5 cellular contexts compared by ENCODE assay signal in genomic region chr18:10597695-10598094, GRCh38.
DNase-seq lines count a peak whose midpoint lies in the region; ATAC-seq, FAIRE-seq and TF ChIP-seq lines count a peak whose summit lies in the region.
"Not testable (repeated sequence)": the region's sequence is repeated elsewhere in the genome, so short reads cannot be mapped to it uniquely, and the experiment has no call there.

No MANE protein-coding gene starts in this region.

- not testable (repeated sequence) for H3K9me3 ChIP-seq in PC-3 (ENCODE audit: low read length); K562 (replicated peaks; ENCODE audit: control insufficient read depth, insufficient read depth, low read depth, low read length); osteoblast (ENCODE audit: low read depth, low read length)

- POLR2A ChIA-PET in PC-3 (lab: Charles Lee; ENCODE audit: unreplicated experiment); K562 (lab: Yijun Ruan, JAX): not testable (repeated sequence)

- TF ChIP-seq RAD21 in K562 (CRISPR knock-in tag; conservative IDR thresholded peaks at IDR 0.05 in 1 of 2, IDR thresholded peaks at IDR 0.05 in 1 of 2), result not testable (repeated sequence)

- FAIRE-seq in K562 (lab: Jason Lieb, UNC), result not testable (repeated sequence)

- not testable (repeated sequence) for TF ChIP-seq EP300 in K562 (IDR thresholded peaks at IDR 0.05; ENCODE audit: low read length)

- H3K27me3 ChIP-seq in PC-3 (ENCODE audit: low read length); K562 (ENCODE audit: control insufficient read depth in 2 of 2, insufficient read depth in 2 of 2, low read length in 2 of 2); osteoblast (ENCODE audit: insufficient read depth, low read length): not testable (repeated sequence)

- not testable (repeated sequence) for H3K79me2 ChIP-seq in PC-3 (ENCODE audit: low read length); K562 (ENCODE audit: control insufficient read depth, insufficient read depth, low read length); osteoblast (ENCODE audit: insufficient read depth, low read length)

- intact Hi-C loops in PC-3 (cut with micrococcal nuclease), result loop anchor here (5.0 to 10.0 kb wide), 2 partner anchors 35 to 157 kb away; no protein-coding TSS in a partner anchor
- intact Hi-C loops in K562 (cut with micrococcal nuclease), result not testable (repeated sequence)

- CTCF ChIA-PET in PC-3 (lab: Charles Lee) (interaction anchor here (0.7 kb wide), 1 partner anchor 610 kb away, joined by 8 read pairs; no protein-coding TSS in a partner anchor), K562 (lab: Yijun Ruan, JAX; ENCODE audit: low intra/inter-chr PET ratio) (interaction anchor here (0.6 kb wide), 1 partner anchor 92 kb away, joined by 3 read pairs; no protein-coding TSS in a partner anchor)

- H2AFZ ChIP-seq in PC-3 (ENCODE audit: low read length); K562 (ENCODE audit: low read depth, low read length); osteoblast (ENCODE audit: low read length): not testable (repeated sequence)

- DNase-seq in LNCaP clone FGC (ENCODE audit: low read depth) (peak; percentile 53), PC-3 (peak; percentile 43), osteoblast (ENCODE audit: insufficient read length, low spot score, missing footprints) (peak; percentile 30)
- DNase-seq in K562 (ENCODE audit: extremely low read depth in 1 of 4, low spot score in 3 of 4), result not testable (repeated sequence)

- H3K36me3 ChIP-seq in PC-3 (ENCODE audit: low read depth, low read length); K562 (ENCODE audit: control insufficient read depth, insufficient read depth, low read length); osteoblast (ENCODE audit: insufficient read depth, low read length): not testable (repeated sequence)

- not testable (repeated sequence) for H3K9ac ChIP-seq in PC-3 (ENCODE audit: low read length); K562 (ENCODE audit: insufficient read depth in 1 of 2, low read depth in 2 of 2, low read length in 2 of 2)

- not testable (repeated sequence) for H3K9me1 ChIP-seq in K562 (ENCODE audit: control insufficient read depth, insufficient read depth, low read length)

- not testable (repeated sequence) for H4K20me1 ChIP-seq in PC-3 (ENCODE audit: low read length); K562 (replicated peaks; ENCODE audit: control insufficient read depth, insufficient read depth, low read length); osteoblast (ENCODE audit: insufficient read depth, low read length)

- not testable (repeated sequence) for TF ChIP-seq CTCF in C4-2B (conservative IDR thresholded peaks at IDR 0.05); LNCaP clone FGC (IDR thresholded peaks at IDR 0.05; ENCODE audit: control insufficient read depth, extremely low read depth, insufficient read depth); PC-3 (conservative IDR thresholded peaks at IDR 0.05; ENCODE audit: low read depth, low read length); K562 (IDR thresholded peaks at IDR 0.05 in 2 of 3, conservative IDR thresholded peaks at IDR 0.05 in 1 of 3; ENCODE audit: insufficient read depth in 2 of 3, low read depth in 1 of 3, low read length in 3 of 3); osteoblast (IDR thresholded peaks at IDR 0.05; ENCODE audit: extremely low read depth, low read depth, low read length)

- not testable (repeated sequence) for H3F3A ChIP-seq in PC-3 (ENCODE audit: low read length, unreplicated experiment)

- H3K4me2 ChIP-seq in PC-3 (ENCODE audit: low read length); K562 (ENCODE audit: insufficient read depth, low read length); osteoblast (ENCODE audit: insufficient read depth, low read length): not testable (repeated sequence)

- peak overlapping the region; percentile 21; the same call in 1 of the 2 replicates for H3K27ac ChIP-seq in C4-2B
- not testable (repeated sequence) for H3K27ac ChIP-seq in PC-3 (ENCODE audit: low read length); K562 (ENCODE audit: extremely low read depth, low read depth, low read length); osteoblast (ENCODE audit: low read depth, low read length)

- not testable (repeated sequence) for TF ChIP-seq POLR2A in K562 (conservative IDR thresholded peaks at IDR 0.05)

- not testable (repeated sequence) for H3K4me1 ChIP-seq in PC-3 (ENCODE audit: insufficient read depth, low read length); osteoblast (ENCODE audit: insufficient read depth, low read length)
- peaks cover 6 to 15% of the 10 kb centered on the region in 2 experiments; a peak in 4 of 5 replicates for H3K4me1 ChIP-seq in K562 (replicated peaks in 1 of 2; ENCODE audit: control insufficient read depth in 2 of 2, insufficient read depth in 2 of 2, low read length in 2 of 2)

- BruUV-seq in PC-3 (replicated peaks; lab: Mats Ljungman, UMichigan); K562 (replicated peaks; lab: Mats Ljungman, UMichigan): not testable (repeated sequence)

- WGBS in K562 (ENCODE audit: insufficient coverage, low coverage, missing lambda C conversion rate), result 35% methylated on average over 4 of the region's 4 CpGs

- in situ Hi-C loops in K562 (cut with MboI), result loop anchor here (5.0 kb wide), 1 partner anchor 1320 kb away; no protein-coding TSS in a partner anchor

- ATAC-seq in PC-3, result peak; percentile 90
- not testable (repeated sequence) for ATAC-seq in K562

- not testable (repeated sequence) for H3K9me2 ChIP-seq in PC-3 (replicated peaks; ENCODE audit: low read length)

- H3K4me3 ChIP-seq in LNCaP clone FGC (ENCODE audit: low read depth, low read length); PC-3 (ENCODE audit: low read length); K562; osteoblast (ENCODE audit: insufficient read depth, low read length): not testable (repeated sequence)

TF ChIP-seq in K562, 482 proteins besides CTCF, POLR2A, EP300 and RAD21:
- 0 out of 2 replicates have a peak, but pooled peaks have one; percentile 20 for TF ChIP-seq ZNF121 (CRISPR knock-in tag; conservative IDR thresholded peaks at IDR 0.05)
